17 cellular contexts compared by ENCODE assay signal in the genomic region with DNA sequence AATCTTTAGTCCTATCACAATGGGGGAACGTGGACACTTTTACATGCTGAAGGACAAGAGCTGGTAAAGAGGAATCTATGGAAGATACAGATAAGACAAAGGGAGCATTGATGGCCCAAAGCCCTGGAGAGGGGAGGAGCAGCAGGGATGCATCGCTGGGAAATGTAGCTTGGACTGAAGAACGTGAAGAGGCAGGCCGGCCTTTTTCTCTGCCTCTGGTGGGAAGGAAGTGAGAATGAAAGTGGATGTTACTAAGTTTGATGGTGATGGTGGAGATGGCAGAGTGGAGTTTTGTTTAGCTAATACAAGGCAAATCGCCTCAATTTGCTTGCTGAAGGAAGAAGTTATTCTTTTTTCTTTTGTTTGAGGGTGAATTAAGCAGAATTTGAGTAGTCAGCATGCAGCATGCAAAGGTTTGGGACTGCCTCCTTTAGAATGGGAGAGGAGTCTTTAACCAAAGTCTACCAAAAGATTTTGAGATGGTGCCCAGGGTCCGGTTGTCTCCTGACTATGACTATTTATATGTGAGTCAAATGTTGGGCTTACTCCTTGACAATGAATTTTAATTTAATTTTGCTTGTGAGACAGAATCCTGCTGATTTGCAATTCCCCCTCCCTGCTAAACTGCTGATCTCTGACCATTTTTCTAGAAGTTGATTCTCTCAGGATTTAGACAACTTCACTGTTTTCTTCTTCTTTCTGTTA.
DNase-seq lines count a peak whose midpoint lies in the region; TF ChIP-seq lines count a peak whose summit lies in the region.
"Had no signal": no experiment of that assay in that cellular context is flagged by ENCODE, and none has a peak within 500 bp of the region (broad histone marks: within the 10 kb centered on the region; RNA-seq: fewer than 3 reads in every experiment).

No MANE protein-coding gene starts in this region.

- no peaks in the 10 kb centered on the region for H3K9me2 ChIP-seq in OCI-LY7 (ENCODE audit: insufficient read depth, low read length)

- TF ChIP-seq CTCF in MCF 10A (IDR thresholded peaks at IDR 0.05; ENCODE audit: unreplicated experiment): no peak
- TF ChIP-seq CTCF in breast epithelium (IDR thresholded peaks at IDR 0.05): no peak
- no peak for TF ChIP-seq CTCF in OCI-LY7 (conservative IDR thresholded peaks at IDR 0.05; ENCODE audit: low read length)
- TF ChIP-seq CTCF in glutamatergic neuron (IDR thresholded peaks at IDR 0.05; ENCODE audit: partially characterized antibody, unreplicated experiment): no peak

- H3K79me2 ChIP-seq in OCI-LY7 (ENCODE audit: insufficient read depth, low read depth, low read length): no peaks in the 10 kb centered on the region

- H3K27me3 Mint-ChIP-seq in MCF 10A (ENCODE audit: insufficient read depth, unreplicated experiment): no peaks in the 10 kb centered on the region
- peaks cover 1% of the 10 kb centered on the region for H3K27me3 Mint-ChIP-seq in glutamatergic neuron (ENCODE audit: unreplicated experiment)
- H3K27me3 Mint-ChIP-seq: activated CD8-positive, alpha-beta T cell treated with anti-CD3 and anti-CD28 coated beads for 36 hours; CD4-positive, CD25-positive, alpha-beta regulatory T cell had no signal

- H3K9me3 Mint-ChIP-seq in MCF 10A (ENCODE audit: unreplicated experiment): no peaks in the 10 kb centered on the region
- peaks cover 3% of the 10 kb centered on the region for H3K9me3 Mint-ChIP-seq in glutamatergic neuron (ENCODE audit: unreplicated experiment)

- H3K27ac ChIP-seq in breast epithelium (no peak overlapping the region), OCI-LY7 (ENCODE audit: low read depth, low read length, poor library complexity, severe bottlenecking) (no peak overlapping the region)

- peak overlapping the region; percentile 45 for H3K4me2 ChIP-seq in OCI-LY7 (ENCODE audit: low read length)

- no peak for DNase-seq in MCF 10A (ENCODE audit: unreplicated experiment)
- DNase-seq in breast epithelium (ENCODE audit: low spot score in 2 of 2): no peak
- peak; percentile 14 for DNase-seq in OCI-LY7 (ENCODE audit: low spot score)
- peak; percentile 19 for DNase-seq in glutamatergic neuron
- no peak for DNase-seq in LoVo (ENCODE audit: low spot score)
- no peak for DNase-seq in activated naive CD4-positive, alpha-beta T cell treated with anti-CD3 and anti-CD28 coated beads, Interleukin-2, amount 50 U/mL, for 16 hours
- DNase-seq in cerebellum (ENCODE audit: low spot score): no peak
- no peak for DNase-seq in cerebellar cortex (ENCODE audit: low spot score)
- DNase-seq: activated CD8-positive, alpha-beta T cell treated with anti-CD3 and anti-CD28 coated beads for 36 hours; CD4-positive, CD25-positive, alpha-beta regulatory T cell; cerebellar nuclear complex; DMS79; Kasumi-1; NCI-H1694; NCI-H446; occipital lobe; stimulated activated CD4-positive, alpha-beta T cell treated with anti-CD3 and anti-CD28 coated beads, Interleukin-2, amount 100 ng/mL, for 48 hours had no signal

- no peaks in the 10 kb centered on the region for H4K20me1 ChIP-seq in OCI-LY7 (ENCODE audit: insufficient read depth, low read length)

- peak overlapping the region; percentile 50 for H2AFZ ChIP-seq in OCI-LY7 (ENCODE audit: low read length)

- no peaks in the 10 kb centered on the region for H3K4me1 ChIP-seq in breast epithelium
- H3K4me1 ChIP-seq in OCI-LY7 (ENCODE audit: insufficient read depth, low read length, poor library complexity, severe bottlenecking): peaks cover 18% of the 10 kb centered on the region

- CTCF ChIA-PET in MCF 10A (lab: Yijun Ruan, JAX) (no interaction called here), OCI-LY7 (lab: Charles Lee; ENCODE audit: unreplicated experiment) (no interaction called here)

- BruUV-seq in MCF 10A (replicated peaks; lab: Mats Ljungman, UMichigan) (no TSS peak), OCI-LY7 (replicated peaks; lab: Mats Ljungman, UMichigan) (no TSS peak)

- TF ChIP-seq POLR2A in breast epithelium (IDR thresholded peaks at IDR 0.05): no peak

- H3K27me3 ChIP-seq in breast epithelium: no peaks in the 10 kb centered on the region

- H3K4me1 Mint-ChIP-seq in MCF 10A (ENCODE audit: insufficient read depth, unreplicated experiment): peaks cover 18% of the 10 kb centered on the region
- H3K4me1 Mint-ChIP-seq in glutamatergic neuron (ENCODE audit: low read depth, unreplicated experiment): peaks cover 27% of the 10 kb centered on the region
- H3K4me1 Mint-ChIP-seq: CD4-positive, CD25-positive, alpha-beta regulatory T cell had no signal

- no peaks in the 10 kb centered on the region for H3K36me3 Mint-ChIP-seq in MCF 10A (ENCODE audit: insufficient read depth, unreplicated experiment)
- H3K36me3 Mint-ChIP-seq in glutamatergic neuron (ENCODE audit: unreplicated experiment): no peaks in the 10 kb centered on the region
- H3K36me3 Mint-ChIP-seq: CD4-positive, CD25-positive, alpha-beta regulatory T cell had no signal

- no peaks in the 10 kb centered on the region for H3K9me3 ChIP-seq in breast epithelium
- no peaks in the 10 kb centered on the region; the same call in 1 of the 2 replicates for H3K9me3 ChIP-seq in OCI-LY7 (ENCODE audit: low read length)

- no peak overlapping the region for H3K4me3 Mint-ChIP-seq in MCF 10A (ENCODE audit: unreplicated experiment)
- H3K4me3 Mint-ChIP-seq in glutamatergic neuron (ENCODE audit: unreplicated experiment): peak overlapping the region; percentile 9
- H3K4me3 Mint-ChIP-seq: activated CD8-positive, alpha-beta T cell treated with anti-CD3 and anti-CD28 coated beads for 36 hours; CD4-positive, CD25-positive, alpha-beta regulatory T cell had no signal

- no peak overlapping the region for H3K4me3 ChIP-seq in breast epithelium
- no peak overlapping the region for H3K4me3 ChIP-seq in OCI-LY7 (ENCODE audit: low read depth, low read length, poor library complexity, severe bottlenecking)

- H3K36me3 ChIP-seq in breast epithelium (no peaks in the 10 kb centered on the region), OCI-LY7 (ENCODE audit: insufficient read depth, low read length) (no peaks in the 10 kb centered on the region)

- POLR2A ChIA-PET in MCF 10A (lab: Yijun Ruan, JAX): no interaction called here
- POLR2A ChIA-PET in OCI-LY7 (lab: Charles Lee): interaction anchor here (0.5 to 1.2 kb wide), 2 partner anchors 18 to 105 kb away, joined by 3 to 4 read pairs; no protein-coding TSS in a partner anchor

- intact Hi-C loops in MCF 10A (cut with micrococcal nuclease) (no loop called here), breast epithelium (cut with DNase I; ENCODE audit: low total_unique reads) (no loop called here), OCI-LY7 (cut with micrococcal nuclease; ENCODE audit: unreplicated experiment) (loop anchor here (5.0 kb wide), 1 partner anchor 79 kb away; no protein-coding TSS in a partner anchor)

- H3K27ac Mint-ChIP-seq in MCF 10A (ENCODE audit: low read depth, unreplicated experiment) (peak overlapping the region; percentile 7), glutamatergic neuron (ENCODE audit: unreplicated experiment) (peak overlapping the region; percentile 49)
- H3K27ac Mint-ChIP-seq: activated CD8-positive, alpha-beta T cell treated with anti-CD3 and anti-CD28 coated beads for 36 hours; CD4-positive, CD25-positive, alpha-beta regulatory T cell had no signal

Comparison
In these comparisons a context has a peak if more than half of its experiments do, and no peak if none do; other contexts are left out.
1. DNase-seq: peak in OCI-LY7 (single experiment) and glutamatergic neuron (single experiment); none in MCF 10A (single experiment), breast epithelium (0 of 2), LoVo (single experiment), activated naive CD4-positive, alpha-beta T cell treated with anti-CD3 and anti-CD28 coated beads, Interleukin-2, amount 50 U/mL, for 16 hours (single experiment), cerebellum (single experiment) and cerebellar cortex (single experiment).